Comparison of ENCODE assay signal across 15 cellular contexts in genomic region chr15:51193526-51193925, GRCh38.
A peak's percentile ranks its signal among the peaks of the same experiment; 100 is the strongest.
DNase-seq lines count a peak whose midpoint lies in the region; TF ChIP-seq lines count a peak whose summit lies in the region.
"Had no signal": no experiment of that assay in that cellular context is flagged by ENCODE, and none has a peak within 500 bp of the region (broad histone marks: within the 10 kb centered on the region; RNA-seq: fewer than 3 reads in every experiment).

No MANE protein-coding gene starts in this region.

- no peak overlapping the region for H3K4me3 ChIP-seq in BLaER1
- H3K4me3 ChIP-seq in astrocyte of the spinal cord (ENCODE audit: low read depth, low read length), result no peak overlapping the region
- no peak overlapping the region for H3K4me3 ChIP-seq in skeletal muscle cell (ENCODE audit: low read depth, low read length)
- no peak overlapping the region for H3K4me3 ChIP-seq in thyroid gland (replicated peaks in 1 of 3)
- H3K4me3 ChIP-seq: A549, HAP-1 had no signal

- TF ChIP-seq CTCF in astrocyte of the spinal cord (IDR thresholded peaks at IDR 0.05; ENCODE audit: low read depth, low read length) (no peak), thyroid gland (IDR thresholded peaks at IDR 0.05) (no peak)

- peaks cover 9% of the 10 kb centered on the region for H3K4me1 ChIP-seq in BLaER1
- H3K4me1 ChIP-seq in thyroid gland, result peaks cover 0 to 5% of the 10 kb centered on the region in 2 donors
- H3K4me1 ChIP-seq: A549, HAP-1 had no signal

- intact Hi-C loops in thyroid gland (cut with DNase I), result no loop called here

- TF ChIP-seq POLR2A in thyroid gland (IDR thresholded peaks at IDR 0.05), result no peak

- WGBS in thyroid gland, 2 donors, result 65 to 66% methylated on average over 6 of the region's 6 CpGs

- H3K9ac ChIP-seq in BLaER1, result no peak overlapping the region

- H4K20me1 ChIP-seq in BLaER1, result no peaks in the 10 kb centered on the region

- H3K4me2 ChIP-seq in BLaER1, result peak overlapping the region; percentile 44

- H3K36me3 ChIP-seq in BLaER1, result no peaks in the 10 kb centered on the region
- H3K36me3 ChIP-seq in thyroid gland, result no peaks in the 10 kb centered on the region
- H3K36me3 ChIP-seq: HAP-1 had no signal

- H3K9me3 ChIP-seq in BLaER1 (no peaks in the 10 kb centered on the region), thyroid gland (no peaks in the 10 kb centered on the region)
- H3K9me3 ChIP-seq: A549, HAP-1 had no signal

- DNase-seq in astrocyte of the spinal cord (ENCODE audit: low read depth, low spot score) (peak; percentile 17), fibroblast of peridontal ligament (ENCODE audit: extremely low read depth) (peak; percentile 45), skeletal muscle cell (ENCODE audit: low read depth) (peak; percentile 54), thyroid gland (no peak), cerebellum (ENCODE audit: low spot score) (no peak), KBM-7 (no peak)
- DNase-seq in stimulated activated CD4-positive, alpha-beta T cell treated with anti-CD3 and anti-CD28 coated beads, Interleukin-12 subunit alpha, Interleukin-12 subunit beta, amount 100 ng/mL, for 4 hours, result no peak
- DNase-seq: CD8-positive, alpha-beta T cell; DMS79 treated with DMSO at 0.1 percent for 48 hours; NCI-H1417; NCI-H2029; NCI-H510A treated with DMSO at 0.1 percent for 48 hours had no signal

- no peak overlapping the region for H3K27ac ChIP-seq in BLaER1
- no peak overlapping the region for H3K27ac ChIP-seq in thyroid gland
- H3K27ac ChIP-seq: A549 had no signal

- peaks cover 6% of the 10 kb centered on the region; the same call in 1 of the 2 replicates for H3K27me3 ChIP-seq in BLaER1
- no peaks in the 10 kb centered on the region for H3K27me3 ChIP-seq in thyroid gland

- in situ Hi-C loops in astrocyte of the spinal cord (cut with HindIII; ENCODE audit: low sequenced_read_pairs) (no loop called here), KBM-7 (cut with MboI; ENCODE audit: low pct_unique_long_range_greater_than_20kb, low sequenced_read_pairs) (no loop called here)

Comparison
In these comparisons a context has a peak if more than half of its experiments do, and no peak if none do; other contexts are left out.
1. DNase-seq: peak in astrocyte of the spinal cord (single experiment), fibroblast of peridontal ligament (single experiment) and skeletal muscle cell (single experiment); none in stimulated activated CD4-positive, alpha-beta T cell treated with anti-CD3 and anti-CD28 coated beads, Interleukin-12 subunit alpha, Interleukin-12 subunit beta, amount 100 ng/mL, for 4 hours (single experiment), thyroid gland (0 of 2), cerebellum (single experiment) and KBM-7 (single experiment).